Comparison of ENCODE assay signal across 19 cellular contexts in the genomic region with DNA sequence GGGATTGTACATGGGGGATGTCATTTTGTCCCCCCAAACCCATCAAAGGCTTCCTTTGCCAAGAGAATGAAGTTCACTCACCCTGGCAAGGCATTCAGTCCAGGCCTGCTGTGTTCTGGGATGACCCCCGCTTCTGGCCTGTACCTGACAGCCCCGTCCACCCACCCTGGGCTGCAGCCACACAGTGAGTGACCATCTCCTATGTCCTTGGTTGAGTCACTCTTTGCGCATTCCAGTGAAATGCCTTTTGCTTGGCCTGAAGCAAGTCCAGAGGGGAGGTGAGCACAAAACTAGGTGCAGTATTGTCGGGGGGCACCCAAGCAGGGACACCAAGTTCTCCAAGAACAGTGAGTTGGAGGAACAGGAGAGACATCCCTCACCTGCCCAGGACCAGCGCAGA. TPM values are rescaled to one million over a fixed set of nuclear protein-coding genes. Genes with fewer than 3 reads are reported as not detected.
"Had no signal": no experiment of that assay in that cellular context is flagged by ENCODE, and none has a peak within 500 bp of the region (broad histone marks: within the 10 kb centered on the region; RNA-seq: fewer than 3 reads in every experiment).

No MANE protein-coding gene starts in this region.

- H3K9ac ChIP-seq: parathyroid adenoma had no signal

- H3K27ac Mint-ChIP-seq: activated naive CD4-positive, alpha-beta T cell treated with anti-CD3 and anti-CD28 coated beads, Interleukin-2, amount 50 U/mL, for 24 hours; stimulated activated naive CD8-positive, alpha-beta T cell treated with anti-CD3 and anti-CD28 coated beads, Interleukin-15, Interleukin-2, amounts not matched to agents 100 ng/mL and 50 ng/mL, for 24 hours had no signal

- H3K4me3 ChIP-seq: adrenal gland, cardiac muscle cell, gastroesophageal sphincter, heart right ventricle, lung had no signal

- H3K9me3 ChIP-seq: adrenal gland had no signal

- H3K27me3 Mint-ChIP-seq: activated naive CD4-positive, alpha-beta T cell treated with anti-CD3 and anti-CD28 coated beads, Interleukin-2, amount 50 U/mL, for 24 hours; naive thymus-derived CD4-positive, alpha-beta T cell; stimulated activated naive CD8-positive, alpha-beta T cell treated with anti-CD3 and anti-CD28 coated beads, Interleukin-15, Interleukin-2, amounts not matched to agents 100 ng/mL and 50 ng/mL, for 24 hours had no signal

- H3K27ac ChIP-seq: adrenal gland, cardiac muscle cell, gastroesophageal sphincter, heart right ventricle, parathyroid adenoma had no signal

- H3K4me1 ChIP-seq: adrenal gland, gastroesophageal sphincter had no signal

- H3K36me3 ChIP-seq: adrenal gland, cardiac muscle cell, gastroesophageal sphincter, heart right ventricle had no signal

- H3K79me2 ChIP-seq: parathyroid adenoma had no signal

- DNase-seq: activated CD4-positive, alpha-beta T cell treated with anti-CD3 and anti-CD28 coated beads, Interleukin-2, amount 50 U/mL, for 4 hours; activated CD4-positive, CD25-positive, alpha-beta regulatory T cell treated with anti-CD3 and anti-CD28 coated beads, Interleukin-2, amount 50 U/mL, for 72 hours; adrenal gland; heart right ventricle; midbrain; naive thymus-derived CD4-positive, alpha-beta T cell; retina; stimulated activated CD4-positive, alpha-beta T cell treated with anti-CD3 and anti-CD28 coated beads, Interleukin-4, amount 100 ng/mL, for 4 hours; stimulated activated CD8-positive, alpha-beta memory T cell treated with anti-CD3 and anti-CD28 coated beads, Interleukin-4, amount 100 ng/mL, for 48 hours; SW 1271 had no signal

- H2AFZ ChIP-seq: parathyroid adenoma had no signal

- H3K9me3 Mint-ChIP-seq: activated naive CD4-positive, alpha-beta T cell treated with anti-CD3 and anti-CD28 coated beads, Interleukin-2, amount 50 U/mL, for 24 hours had no signal

- H3K4me3 Mint-ChIP-seq: activated naive CD4-positive, alpha-beta T cell treated with anti-CD3 and anti-CD28 coated beads, Interleukin-2, amount 50 U/mL, for 24 hours; stimulated activated naive CD8-positive, alpha-beta T cell treated with anti-CD3 and anti-CD28 coated beads, Interleukin-15, Interleukin-2, amounts not matched to agents 100 ng/mL and 50 ng/mL, for 24 hours had no signal

- H3K27me3 ChIP-seq: cardiac muscle cell had no signal

- ATAC-seq: gastroesophageal sphincter; heart right ventricle; naive thymus-derived CD4-positive, alpha-beta T cell had no signal

RNA-seq across cellular contexts. Expression of a gene that starts 10.2 kb away (rescaled TPM):
- total RNA-seq: cardiac muscle cell, skeletal muscle tissue, temporal lobe had no signal
- polyA plus RNA-seq: cardiac muscle cell had no signal

RNA-seq across cellular contexts. Expression of a gene that starts 18.1 kb away (rescaled TPM):
- total RNA-seq: cardiac muscle cell, temporal lobe had no signal
- polyA plus RNA-seq: cardiac muscle cell had no signal

RNA-seq across cellular contexts. Expression of a gene that starts 19.3 kb away (rescaled TPM):
- total RNA-seq: cardiac muscle cell; gastroesophageal sphincter; heart right ventricle; naive thymus-derived CD4-positive, alpha-beta T cell; skeletal muscle tissue; temporal lobe had no signal
- polyA plus RNA-seq: cardiac muscle cell; heart right ventricle; naive thymus-derived CD4-positive, alpha-beta T cell had no signal

RNA-seq across cellular contexts. Expression of a gene that starts 34.8 kb away (rescaled TPM):
- total RNA-seq: adrenal gland; cardiac muscle cell; gastroesophageal sphincter; heart right ventricle; lung; naive thymus-derived CD4-positive, alpha-beta T cell; skeletal muscle tissue; temporal lobe; ureter had no signal
- polyA plus RNA-seq: cardiac muscle cell; heart right ventricle; lung; naive thymus-derived CD4-positive, alpha-beta T cell had no signal
